8 cellular contexts compared by ENCODE assay signal in genomic region chr1:51878616-51879336, GRCh38. TPM values are rescaled to one million over a fixed set of nuclear protein-coding genes. Genes with fewer than 3 reads are reported as not detected.
DNase-seq lines count a peak whose midpoint lies in the region; ATAC-seq, FAIRE-seq and TF ChIP-seq lines count a peak whose summit lies in the region.

TSS of gene NRDC (minus strand) at chr1:51878727. CDS start at chr1:51878615, 112 bp downstream.

- no peak within 1 kb of the TSS for H3K27ac Mint-ChIP-seq in brain

- TF ChIP-seq CTCF in brain (conservative IDR thresholded peaks at IDR 0.05), result no peak

- ATAC-seq in GM18858 (IDR thresholded peaks at IDR 0.05; ENCODE audit: unreplicated experiment), result peak; percentile 82
- ATAC-seq in HG03066 (IDR thresholded peaks at IDR 0.05; ENCODE audit: low read depth, unreplicated experiment), result peak; percentile 91
- peak; percentile 99 for ATAC-seq in sciatic nerve

- intact Hi-C loops in sciatic nerve (cut with DNase I), result no loop called here

- H3K36me3 Mint-ChIP-seq in brain, result peaks cover 26% of the 10 kb centered on the region

- no peak within 1 kb of the TSS for H3K4me3 Mint-ChIP-seq in brain

- DNase-seq in NCI-H2107 treated with DMSO at 0.1 percent for 48 hours (lab: John Stamatoyannopoulos, UW; ENCODE audit: unreplicated experiment), result peak; percentile 100
- peak; percentile 99 for DNase-seq in iPS DF 19.7 (ENCODE audit: low read depth, low spot score)
- DNase-seq in sciatic nerve (ENCODE audit: low spot score), result peak; percentile 100

- H3K4me1 Mint-ChIP-seq in brain, result no peaks in the 10 kb centered on the region

- FAIRE-seq in A204.1 (lab: Jason Lieb, UNC), result peak; percentile 99
- peak; percentile 98 for FAIRE-seq in TTC549 (lab: Jason Lieb, UNC)

- H3K27me3 Mint-ChIP-seq in brain, result peaks cover 19% of the 10 kb centered on the region

- H3K9me3 Mint-ChIP-seq in brain, result no peaks in the 10 kb centered on the region

RNA-seq across cellular contexts. Expression of gene NRDC, which starts in this region (rescaled TPM):
- polyA plus RNA-seq in brain (ENCODE audit: insufficient read depth, low read depth, low replicate concordance), result 110 TPM
- total RNA-seq in sciatic nerve, result 161 TPM

Comparison
In these comparisons a context has a peak if more than half of its experiments do, and no peak if none do; other contexts are left out.
1. Peak in every context shown above with its lines: DNase-seq and ATAC-seq.